In the genomic region with DNA sequence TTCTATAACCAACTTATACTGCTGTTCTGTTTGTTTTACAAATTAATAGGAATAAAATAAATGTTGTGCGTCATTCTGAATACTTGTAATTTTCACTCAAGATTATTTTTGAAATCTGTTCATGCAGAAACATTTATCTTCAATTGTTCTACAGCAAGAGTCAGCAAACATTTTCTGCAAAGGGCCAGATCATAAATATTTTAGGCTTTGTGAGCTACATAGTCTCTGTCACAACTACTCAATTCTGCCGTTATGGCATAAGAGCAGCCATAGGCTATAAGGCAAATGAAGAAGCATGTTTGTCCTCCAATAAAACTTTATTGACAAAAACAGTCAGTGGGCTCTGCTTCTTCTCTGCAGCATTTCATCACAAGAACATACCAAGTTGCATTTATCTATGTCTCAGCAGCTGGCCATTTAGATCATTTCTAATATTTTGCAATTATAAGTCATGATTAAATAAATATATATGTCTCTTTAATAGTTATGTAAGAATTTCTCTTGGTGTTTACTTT, we compare ENCODE assay signal across 37 cellular contexts.
"Had no signal": no experiment of that assay in that cellular context is flagged by ENCODE, and none has a peak within 500 bp of the region (broad histone marks: within the 10 kb centered on the region; RNA-seq: fewer than 3 reads in every experiment).

No MANE protein-coding gene starts in this region.

- H3K4me3 Mint-ChIP-seq: activated B cell treated with CpG ODN at 0.5 μM for 24 hours; activated CD4-positive, alpha-beta memory T cell treated with anti-CD3 and anti-CD28 coated beads for 36 hours; activated CD4-positive, alpha-beta T cell treated with anti-CD3 and anti-CD28 coated beads, Interleukin-2, amount 10 ng/mL, durations not matched to agents 24 days and 14 days; activated CD8-positive, alpha-beta T cell treated with anti-CD3 and anti-CD28 coated beads for 36 hours; activated naive CD4-positive, alpha-beta T cell treated with anti-CD3 and anti-CD28 coated beads for 36 hours; activated naive CD8-positive, alpha-beta T cell treated with anti-CD3 and anti-CD28 coated beads for 36 hours; activated T-cell treated with anti-CD3 and anti-CD28 coated beads, Interleukin-2, amount 50 U/mL, for 4 hours; activated T-cell treated with anti-CD3 and anti-CD28 coated beads, Interleukin-2, amount 50 U/mL, for 72 hours; activated T-helper 1 cell treated with anti-CD3 and anti-CD28 coated beads, Interleukin-12 subunit alpha, Interleukin-12 subunit beta, Interleukin-2, Interleukin-4 antibody, amounts not matched to agents 30 ng/mL and 10 ng/mL and 1 ng/mL, durations not matched to agents 14 hours and 24 hours and 36 hours; activated T-helper 17 cell treated with anti-CD3 and anti-CD28 coated beads, Interleukin-2, amount 50 U/mL, for 72 hours; T-helper 1 cell treated with Interleukin-12 subunit alpha and Interleukin-12 subunit beta and Interleukin-4 antibody, amounts not matched to agents 30 μg/mL and 1 μg/mL, for 36 hours; T-helper 2 cell treated with Interferon-gamma antibody and Interleukin-4, amounts not matched to agents 5 μg/mL and 100 μg/mL, for 36 hours had no signal

- H3K27ac ChIP-seq: adrenal gland, body of pancreas, brain microvascular endothelial cell, breast epithelium, VCaP had no signal

- ATAC-seq: activated CD8-positive, alpha-beta T cell treated with anti-CD3 and anti-CD28 coated beads for 36 hours; activated naive CD4-positive, alpha-beta T cell treated with anti-CD3 and anti-CD28 coated beads, Interleukin-2, amount 50 U/mL, for 72 hours; activated T-cell treated with anti-CD3 and anti-CD28 coated beads, Interleukin-2, amount 50 U/mL, for 4 hours; activated T-cell treated with anti-CD3 and anti-CD28 coated beads, Interleukin-2, amount 50 U/mL, for 72 hours; activated T-helper 17 cell treated with anti-CD3 and anti-CD28 coated beads, Interleukin-2, amount 50 U/mL, for 72 hours; body of pancreas had no signal

- H3K4me1 ChIP-seq: adrenal gland, breast epithelium had no signal

- H3K4me1 Mint-ChIP-seq: activated B cell treated with CpG ODN at 0.5 μM for 24 hours; activated CD4-positive, alpha-beta T cell treated with anti-CD3 and anti-CD28 coated beads, Interleukin-2, amount 10 ng/mL, durations not matched to agents 24 days and 14 days; activated naive CD8-positive, alpha-beta T cell treated with anti-CD3 and anti-CD28 coated beads for 36 hours; activated T-helper 17 cell treated with anti-CD3 and anti-CD28 coated beads, Interleukin-2, amount 50 U/mL, for 72 hours had no signal

- FAIRE-seq: astrocyte, TTC549 had no signal

- H3K36me3 ChIP-seq: adrenal gland, brain microvascular endothelial cell, breast epithelium had no signal

- H3K36me3 Mint-ChIP-seq: activated CD4-positive, alpha-beta memory T cell treated with anti-CD3 and anti-CD28 coated beads for 36 hours; activated naive CD4-positive, alpha-beta T cell treated with anti-CD3 and anti-CD28 coated beads, Interleukin-2, amount 50 U/mL, for 72 hours; activated naive CD8-positive, alpha-beta T cell treated with anti-CD3 and anti-CD28 coated beads for 36 hours had no signal

- DNase-seq: activated B cell treated with CpG ODN at 0.5 μM for 24 hours; activated CD4-positive, alpha-beta memory T cell treated with anti-CD3 and anti-CD28 coated beads for 36 hours; activated CD4-positive, alpha-beta T cell treated with anti-CD3 and anti-CD28 coated beads for 4 hours; activated CD4-positive, alpha-beta T cell treated with anti-CD3 and anti-CD28 coated beads, Interleukin-2, amount 10 ng/mL, durations not matched to agents 24 days and 14 days; activated CD4-positive, alpha-beta T cell treated with anti-CD3 and anti-CD28 coated beads, Interleukin-2, amount 50 U/mL, for 1 hour; activated CD4-positive, alpha-beta T cell treated with anti-CD3 and anti-CD28 coated beads, Interleukin-2, amount 50 U/mL, for 4 hours; activated CD4-positive, CD25-positive, alpha-beta regulatory T cell treated with anti-CD3 and anti-CD28 coated beads, Interleukin-2, amount 50 U/mL, for 72 hours; activated CD8-positive, alpha-beta memory T cell treated with anti-CD3 and anti-CD28 coated beads, Interleukin-2, amount 50 U/mL, for 4 hours; activated CD8-positive, alpha-beta T cell treated with anti-CD3 and anti-CD28 coated beads for 36 hours; activated effector memory CD4-positive, alpha-beta T cell treated with anti-CD3 and anti-CD28 coated beads, Interleukin-2, amount 50 U/mL, for 16 hours; activated gamma-delta T cell treated with Interleukin-2 at 50 U/mL for 16 hours; activated naive CD4-positive, alpha-beta T cell; activated naive CD4-positive, alpha-beta T cell treated with anti-CD3 and anti-CD28 coated beads for 36 hours; activated naive CD4-positive, alpha-beta T cell treated with anti-CD3 and anti-CD28 coated beads, Interleukin-2, amount 50 U/mL, for 16 hours; activated naive CD8-positive, alpha-beta T cell treated with anti-CD3 and anti-CD28 coated beads for 36 hours; activated T-cell treated with anti-CD3 and anti-CD28 coated beads for 4 hours; activated T-cell treated with anti-CD3 and anti-CD28 coated beads, Interleukin-2, amount 50 U/mL, for 1 hour; activated T-cell treated with anti-CD3 and anti-CD28 coated beads, Interleukin-2, amount 50 U/mL, for 4 hours; activated T-cell treated with anti-CD3 and anti-CD28 coated beads, Interleukin-2, amount 50 U/mL, for 72 hours; adrenal gland; amniotic stem cell; aorta; body of pancreas; brain microvascular endothelial cell; central memory CD4-positive, alpha-beta T cell; T-helper 1 cell; T-helper 2 cell; T-helper 9 cell had no signal

- H3K9me3 ChIP-seq: adrenal gland, body of pancreas, breast epithelium had no signal

- H3K27ac Mint-ChIP-seq: activated B cell treated with CpG ODN at 0.5 μM for 24 hours; activated CD4-positive, alpha-beta memory T cell treated with anti-CD3 and anti-CD28 coated beads for 36 hours; activated CD4-positive, alpha-beta T cell treated with anti-CD3 and anti-CD28 coated beads, Interleukin-2, amount 10 ng/mL, durations not matched to agents 24 days and 14 days; activated CD8-positive, alpha-beta T cell treated with anti-CD3 and anti-CD28 coated beads for 36 hours; activated naive CD4-positive, alpha-beta T cell treated with anti-CD3 and anti-CD28 coated beads for 36 hours; activated naive CD4-positive, alpha-beta T cell treated with anti-CD3 and anti-CD28 coated beads, Interleukin-2, amount 50 U/mL, for 72 hours; activated naive CD8-positive, alpha-beta T cell treated with anti-CD3 and anti-CD28 coated beads for 36 hours; activated T-cell treated with anti-CD3 and anti-CD28 coated beads, Interleukin-2, amount 50 U/mL, for 72 hours; activated T-helper 1 cell treated with anti-CD3 and anti-CD28 coated beads, Interleukin-12 subunit alpha, Interleukin-12 subunit beta, Interleukin-2, Interleukin-4 antibody, amounts not matched to agents 30 ng/mL and 10 ng/mL and 1 ng/mL, durations not matched to agents 14 hours and 24 hours and 36 hours; activated T-helper 17 cell treated with anti-CD3 and anti-CD28 coated beads, Interleukin-2, amount 50 U/mL, for 72 hours; T-helper 1 cell treated with Interleukin-12 subunit alpha and Interleukin-12 subunit beta and Interleukin-4 antibody, amounts not matched to agents 30 μg/mL and 1 μg/mL, for 36 hours; T-helper 2 cell treated with Interferon-gamma antibody and Interleukin-4, amounts not matched to agents 5 μg/mL and 100 μg/mL, for 36 hours had no signal

- H3K27me3 ChIP-seq: adrenal gland, body of pancreas, brain microvascular endothelial cell, breast epithelium had no signal

- H3K27me3 Mint-ChIP-seq: activated B cell treated with CpG ODN at 0.5 μM for 24 hours; activated CD4-positive, alpha-beta memory T cell treated with anti-CD3 and anti-CD28 coated beads for 36 hours; activated CD4-positive, alpha-beta T cell treated with anti-CD3 and anti-CD28 coated beads, Interleukin-2, amount 10 ng/mL, durations not matched to agents 24 days and 14 days; activated CD8-positive, alpha-beta T cell treated with anti-CD3 and anti-CD28 coated beads for 36 hours; activated naive CD8-positive, alpha-beta T cell treated with anti-CD3 and anti-CD28 coated beads for 36 hours; activated T-helper 17 cell treated with anti-CD3 and anti-CD28 coated beads, Interleukin-2, amount 50 U/mL, for 72 hours had no signal

- H3K4me3 ChIP-seq: adrenal gland, body of pancreas, breast epithelium had no signal

- H3K9me3 Mint-ChIP-seq: activated T-cell treated with anti-CD3 and anti-CD28 coated beads, Interleukin-2, amount 50 U/mL, for 4 hours; activated T-helper 1 cell treated with anti-CD3 and anti-CD28 coated beads, Interleukin-12 subunit alpha, Interleukin-12 subunit beta, Interleukin-2, Interleukin-4 antibody, amounts not matched to agents 30 ng/mL and 10 ng/mL and 1 ng/mL, durations not matched to agents 14 hours and 24 hours and 36 hours; activated T-helper 17 cell treated with anti-CD3 and anti-CD28 coated beads, Interleukin-2, amount 50 U/mL, for 72 hours had no signal
